In the genomic region with DNA sequence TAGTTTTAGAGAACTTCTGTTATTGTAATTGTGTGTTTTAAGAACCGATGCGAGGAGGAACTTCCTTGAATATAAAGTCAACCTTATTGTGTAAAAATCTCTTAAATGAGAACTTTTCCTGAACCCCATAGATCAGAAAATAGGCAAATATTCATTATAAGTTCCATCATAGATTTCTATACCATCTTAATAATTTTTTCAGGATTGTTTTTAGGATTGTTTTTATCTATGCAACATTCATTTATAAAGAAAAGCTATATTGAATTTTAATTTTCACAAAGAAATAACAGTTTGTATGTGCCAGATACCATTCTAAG, we compare ENCODE assay signal across 1 cellular context.
TF ChIP-seq lines count a peak whose summit lies in the region.

No MANE protein-coding gene starts in this region.

TF ChIP-seq in HepG2, 621 proteins besides CTCF, POLR2A, EP300 and RAD21 (continued from another document):
- TF ChIP-seq PREB (CRISPR knock-in tag; IDR thresholded peaks at IDR 0.05) = no peak
TF ChIP-seq in HepG2: peak in this region for 0.
